ENCODE assay signal across 26 cellular contexts in genomic region chr19:16228637-16229321, GRCh38. TPM values are rescaled to one million over a fixed set of nuclear protein-coding genes. Genes with fewer than 3 reads are reported as not detected.
DNase-seq lines count a peak whose midpoint lies in the region; ATAC-seq, FAIRE-seq and TF ChIP-seq lines count a peak whose summit lies in the region.
"Had no signal": no experiment of that assay in that cellular context is flagged by ENCODE, and none has a peak within 500 bp of the region (broad histone marks: within the 10 kb centered on the region; RNA-seq: fewer than 3 reads in every experiment).

No MANE protein-coding gene starts in this region.

- POLR2A ChIA-PET in H1 (lab: Charles Lee; ENCODE audit: partially characterized antibody) (no interaction called here), HEK293T (lab: Yijun Ruan, JAX) (no interaction called here)

- no peak overlapping the region for H3K4me3 ChIP-seq in H7 (ENCODE audit: insufficient read depth, low read depth, low read length)
- H3K4me3 ChIP-seq in H1 (ENCODE audit: extremely low read depth in 1 of 4, insufficient read depth in 2 of 4, low read depth in 3 of 4, low read length in 4 of 4) = no peak overlapping the region
- H3K4me3 ChIP-seq: GM23248 had no signal

- H3K27ac Mint-ChIP-seq in activated T-cell treated with anti-CD3 and anti-CD28 coated beads, Interleukin-2, amount 50 U/mL, for 24 hours = no peak overlapping the region

- H3K23ac ChIP-seq in H1 (ENCODE audit: insufficient read length) = no peak overlapping the region

- CTCF ChIA-PET in H1 (lab: Charles Lee; ENCODE audit: partially characterized antibody) = interaction anchor here (1.0 kb wide), 1 partner anchor 18 kb away, joined by 3 read pairs; no protein-coding TSS in a partner anchor
- CTCF ChIA-PET in HEK293T (lab: Yijun Ruan, JAX) = no interaction called here

- no peak overlapping the region for H4K91ac ChIP-seq in H1 (replicated peaks; ENCODE audit: insufficient read length, low read length)

- TF ChIP-seq CTCF in H1 (IDR thresholded peaks at IDR 0.05; ENCODE audit: control extremely low read depth in 1 of 3, insufficient read depth in 1 of 3, low read depth in 1 of 3, low read length in 3 of 3) = no peak

- 0 out of 2 replicates have a peak overlapping the region, but pooled peaks have one; percentile 5 for H4K8ac ChIP-seq in H1 (ENCODE audit: extremely low read depth, insufficient read depth, low read length)

- no peak for TF ChIP-seq RAD21 in H1 (IDR thresholded peaks at IDR 0.05 in 1 of 2, conservative IDR thresholded peaks at IDR 0.05 in 1 of 2; ENCODE audit: low read depth in 2 of 2, low read length in 2 of 2)

- H3K9ac ChIP-seq in H1 (replicated peaks in 1 of 4; ENCODE audit: extremely low read depth in 1 of 4, low read depth in 3 of 4, low read length in 3 of 4) = no peak overlapping the region
- H3K9ac ChIP-seq: GM23248 had no signal

- H3K36me3 ChIP-seq in H7 (replicated peaks; ENCODE audit: control insufficient read depth, insufficient read depth, low read length) = no peaks in the 10 kb centered on the region; the same call in 1 of the 2 replicates
- no peaks in the 10 kb centered on the region; a peak in 2 of 8 replicates for H3K36me3 ChIP-seq in H1 (ENCODE audit: control insufficient read depth in 2 of 4, insufficient read depth in 4 of 4, low read length in 3 of 4)

- H2BK15ac ChIP-seq in H1 (ENCODE audit: low read length) = no peak overlapping the region

- TF ChIP-seq POLR2A in H1 (IDR thresholded peaks at IDR 0.05; ENCODE audit: control extremely low read depth in 1 of 2, low read depth in 2 of 2, low read length in 2 of 2) = no peak

- TF ChIP-seq EP300 in H1 (IDR thresholded peaks at IDR 0.05; ENCODE audit: borderline replicate concordance in 1 of 2, low read depth in 2 of 2, low read length in 2 of 2) = no peak

- peaks cover 3 to 10% of the 10 kb centered on the region in 2 experiments for H4K20me1 ChIP-seq in H1 (replicated peaks in 1 of 2; ENCODE audit: control insufficient read depth in 1 of 2, insufficient read depth in 2 of 2, low read length in 2 of 2)

- no peak overlapping the region for H3K4me3 Mint-ChIP-seq in activated T-cell treated with anti-CD3 and anti-CD28 coated beads, Interleukin-2, amount 50 U/mL, for 24 hours
- H3K4me3 Mint-ChIP-seq: CD8-positive, alpha-beta memory T cell had no signal

- 85% methylated on average over 12 of the region's 21 CpGs; no CpG with 5 or more reads in 1 of the 2 experiments for WGBS in H1 (ENCODE audit: extremely low coverage in 1 of 2, insufficient coverage in 1 of 2, insufficient read length in 1 of 2, insufficient replicate concordance in 2 of 2, low coverage in 1 of 2, low lambda C conversion rate in 2 of 2, missing lambda C conversion rate in 1 of 2), 2 experiments

- H3K9me3 ChIP-seq in H1 (ENCODE audit: insufficient read depth in 2 of 2, low read depth in 1 of 2, low read length in 1 of 2) = no peaks in the 10 kb centered on the region

- peak; percentile 15 for DNase-seq in activated T-cell treated with anti-CD3 and anti-CD28 coated beads, Interleukin-2, amount 50 U/mL, for 24 hours
- no peak for DNase-seq in activated T-cell treated with anti-CD3 and anti-CD28 coated beads, Interleukin-2, amount 50 U/mL, for 48 hours
- DNase-seq in H7 (peak; percentile 35), H1 (ENCODE audit: low read depth in 1 of 2, low spot score in 2 of 2) (no peak), sciatic nerve (ENCODE audit: low spot score) (peak; percentile 44), ecto neural progenitor cell (ENCODE audit: low spot score) (no peak), HEK293T (ENCODE audit: extremely low spot score) (no peak)
- DNase-seq: 8988T; AML-193; Calu3; CD8-positive, alpha-beta memory T cell; DMS153; GM23248; Kasumi-1; NCI-H1417; NCI-H1694 treated with DMSO at 0.1 percent for 48 hours; NCI-H2081 treated with DMSO at 0.1 percent for 48 hours; NCI-H446; NCI-H526 treated with DMSO at 0.1 percent for 48 hours; Right ventricle myocardium superior had no signal

- H3K79me1 ChIP-seq in H1 (ENCODE audit: low read depth, low read length) = no peaks in the 10 kb centered on the region

- no peak overlapping the region for H2AFZ ChIP-seq in H1 (ENCODE audit: low read length)
- H2AFZ ChIP-seq: GM23248 had no signal

- H3K14ac ChIP-seq in H1 (ENCODE audit: insufficient read length) = no peak overlapping the region

- H3K56ac ChIP-seq in H1 (replicated peaks; ENCODE audit: insufficient read length, low read depth, low read length) = no peak overlapping the region

- intact Hi-C loops in sciatic nerve (cut with DNase I) = no loop called here

- no peak overlapping the region for H3K18ac ChIP-seq in H1 (ENCODE audit: extremely low read depth, low read length)

- no peaks in the 10 kb centered on the region for H3K79me2 ChIP-seq in H1 (ENCODE audit: control insufficient read depth in 1 of 2, insufficient read depth in 2 of 2, low read length in 2 of 2)

- FAIRE-seq in H1 (lab: Jason Lieb, UNC) = no peak
- FAIRE-seq: GM12892 had no signal

- no peak overlapping the region for H2AK5ac ChIP-seq in H1 (ENCODE audit: low read depth, low read length)

- peaks cover 2% of the 10 kb centered on the region for H3K4me1 Mint-ChIP-seq in activated T-cell treated with anti-CD3 and anti-CD28 coated beads, Interleukin-2, amount 50 U/mL, for 24 hours (ENCODE audit: low read depth)

- peaks cover 90% of the 10 kb centered on the region for H3K36me3 Mint-ChIP-seq in activated T-cell treated with anti-CD3 and anti-CD28 coated beads, Interleukin-2, amount 50 U/mL, for 24 hours (ENCODE audit: low read depth)

- no peak overlapping the region for H3K4ac ChIP-seq in H1 (replicated peaks; ENCODE audit: insufficient read length, low read depth, low read length)

- H2BK12ac ChIP-seq in H1 (ENCODE audit: low read depth, low read length) = no peak overlapping the region

- ATAC-seq in sciatic nerve (no peak), HG03460 (IDR thresholded peaks at IDR 0.05; ENCODE audit: unreplicated experiment) (no peak)
- ATAC-seq: HCT116 had no signal

- no peak overlapping the region for H3K27ac ChIP-seq in H1 (ENCODE audit: low read depth, low read length)
- H3K27ac ChIP-seq: C4-2B, GM23248 had no signal

- no peak overlapping the region for H2BK120ac ChIP-seq in H1 (replicated peaks; ENCODE audit: low read depth, low read length)

- H2BK20ac ChIP-seq in H1 (ENCODE audit: low read length) = no peak overlapping the region

- H3K9me3 Mint-ChIP-seq in activated T-cell treated with anti-CD3 and anti-CD28 coated beads, Interleukin-2, amount 50 U/mL, for 24 hours = no peaks in the 10 kb centered on the region
- H3K9me3 Mint-ChIP-seq: CD8-positive, alpha-beta memory T cell had no signal

- no peaks in the 10 kb centered on the region for H3K27me3 ChIP-seq in H7 (ENCODE audit: control insufficient read depth, insufficient read depth, low read length)
- H3K27me3 ChIP-seq in H1 (replicated peaks in 1 of 4; ENCODE audit: control insufficient read depth in 3 of 4, extremely low read depth in 1 of 4, insufficient read depth in 3 of 4, low read length in 3 of 4) = no peaks in the 10 kb centered on the region; a peak in 1 of 7 replicates

- H4K5ac ChIP-seq in H1 (ENCODE audit: insufficient read length, low read depth, low read length) = no peak overlapping the region

- H3K4me2 ChIP-seq in H1 (ENCODE audit: insufficient read depth in 1 of 2, low read depth in 2 of 2, low read length in 2 of 2) = no peak overlapping the region

- no peaks in the 10 kb centered on the region for H3K27me3 Mint-ChIP-seq in activated T-cell treated with anti-CD3 and anti-CD28 coated beads, Interleukin-2, amount 50 U/mL, for 24 hours
- H3K27me3 Mint-ChIP-seq: CD8-positive, alpha-beta memory T cell had no signal

- H3K23me2 ChIP-seq in H1 (ENCODE audit: low read depth, low read length) = no peaks in the 10 kb centered on the region

- no peaks in the 10 kb centered on the region; a peak in 1 of 7 replicates for H3K4me1 ChIP-seq in H1 (replicated peaks in 1 of 4; ENCODE audit: control insufficient read depth in 3 of 4, insufficient read depth in 4 of 4, low read length in 3 of 4)

- H2BK5ac ChIP-seq in H1 (ENCODE audit: low read depth, low read length) = no peak overlapping the region

TF ChIP-seq in HEK293T, 16 proteins besides CTCF, POLR2A, EP300 and RAD21 (continues in another document):
- no peak for TF ChIP-seq ELF4 (IDR thresholded peaks at IDR 0.05)

RNA-seq across cellular contexts. Expression of gene AP1M1, which starts 31.1 kb away (rescaled TPM):
- total RNA-seq in H7 (2014; rRNA removed; shearing (Covaris generic)) = 49.3 and 56.3 TPM in 2 replicates
- total RNA-seq in H1 (2021; fragmentation: NEBNext Ultra II Directional; extraction: Animal tissue kit (Norgen Biotek cat#: 25700)) = 37.2 and 37.5 TPM in 2 replicates
- 30.9 and 45.1 TPM in 2 replicates for polyA plus RNA-seq in H1 (2011; rRNA removed)
- polyA plus RNA-seq in H1 (2011; cell fraction: cytosol; rRNA removed) = 35.2 TPM
- 48.2 TPM for polyA plus RNA-seq in H1 (2011; cell fraction: nucleus; rRNA removed)
- 28.6 to 43.6 TPM (median 38.3 TPM) in 4 replicates for polyA plus RNA-seq in H1 (2012, experiment 1 of 2)
- 39.9 TPM for polyA plus RNA-seq in H1 (2012, experiment 2 of 2)
- polyA plus RNA-seq in H1 (2013, experiment 1 of 2) = 16.6 TPM
- polyA plus RNA-seq in H1 (2013, experiment 2 of 2) = 16.4 TPM
- 24.3 and 31.3 TPM in 2 replicates for polyA minus RNA-seq in H1 (2011; rRNA and poly(A)+ RNA removed)
- 34.6 TPM for polyA minus RNA-seq in H1 (2011; cell fraction: cytosol; rRNA and poly(A)+ RNA removed)
- 27.1 TPM for polyA minus RNA-seq in H1 (2011; cell fraction: nucleus; rRNA and poly(A)+ RNA removed)
- total RNA-seq in sciatic nerve = 76.8 TPM

RNA-seq across cellular contexts. Expression of gene FAM32A, which starts 43.6 kb away (rescaled TPM):
- 91.8 and 96.9 TPM in 2 replicates for total RNA-seq in H7 (2014; rRNA removed; shearing (Covaris generic))
- 75.6 and 78.9 TPM in 2 replicates for total RNA-seq in H1 (2021; fragmentation: NEBNext Ultra II Directional; extraction: Animal tissue kit (Norgen Biotek cat#: 25700))
- 99.0 and 105 TPM in 2 replicates for polyA plus RNA-seq in H1 (2011; rRNA removed)
- polyA plus RNA-seq in H1 (2011; cell fraction: cytosol; rRNA removed) = 132 TPM
- 72.9 TPM for polyA plus RNA-seq in H1 (2011; cell fraction: nucleus; rRNA removed)
- 82.7 to 92.5 TPM (median 90.1 TPM) in 4 replicates for polyA plus RNA-seq in H1 (2012, experiment 1 of 2)
- polyA plus RNA-seq in H1 (2012, experiment 2 of 2) = 52.5 TPM
- polyA plus RNA-seq in H1 (2013, experiment 1 of 2) = 61.3 TPM
- 63.7 TPM for polyA plus RNA-seq in H1 (2013, experiment 2 of 2)
- polyA minus RNA-seq in H1 (2011; rRNA and poly(A)+ RNA removed) = 45.7 and 50.9 TPM in 2 replicates
- polyA minus RNA-seq in H1 (2011; cell fraction: cytosol; rRNA and poly(A)+ RNA removed) = 26.8 TPM
- polyA minus RNA-seq in H1 (2011; cell fraction: nucleus; rRNA and poly(A)+ RNA removed) = 24.7 TPM
- total RNA-seq in sciatic nerve = 44.8 TPM

RNA-seq across cellular contexts. Expression of gene CIB3, which starts 55.5 kb away (rescaled TPM):
- not detected in 2 replicates for total RNA-seq in H7 (2014; rRNA removed; shearing (Covaris generic))
- not detected in 2 replicates for total RNA-seq in H1 (2021; fragmentation: NEBNext Ultra II Directional; extraction: Animal tissue kit (Norgen Biotek cat#: 25700))
- not detected in 2 replicates for polyA plus RNA-seq in H1 (2011; rRNA removed)
- not detected for polyA plus RNA-seq in H1 (2011; cell fraction: cytosol; rRNA removed)
- not detected for polyA plus RNA-seq in H1 (2011; cell fraction: nucleus; rRNA removed)
- not detected in 4 replicates for polyA plus RNA-seq in H1 (2012, experiment 1 of 2)
- polyA plus RNA-seq in H1 (2012, experiment 2 of 2) = not detected
- polyA plus RNA-seq in H1 (2013, experiment 1 of 2) = not detected
- polyA plus RNA-seq in H1 (2013, experiment 2 of 2) = not detected
- polyA minus RNA-seq in H1 (2011; rRNA and poly(A)+ RNA removed) = not detected in 2 replicates
- polyA minus RNA-seq in H1 (2011; cell fraction: cytosol; rRNA and poly(A)+ RNA removed) = not detected
- not detected for polyA minus RNA-seq in H1 (2011; cell fraction: nucleus; rRNA and poly(A)+ RNA removed)
- total RNA-seq in sciatic nerve = not detected
- total RNA-seq: Calu3; CD8-positive, alpha-beta memory T cell; G401; GM23248; MCF 10A; Right ventricle myocardium superior had no signal
- polyA plus RNA-seq: CD8-positive, alpha-beta memory T cell; GM23248 had no signal

Comparison
In these comparisons a context has a peak if more than half of its experiments do, and no peak if none do; other contexts are left out.
1. DNase-seq: peak in activated T-cell treated with anti-CD3 and anti-CD28 coated beads, Interleukin-2, amount 50 U/mL, for 24 hours (single experiment), H7 (single experiment) and sciatic nerve (single experiment); none in activated T-cell treated with anti-CD3 and anti-CD28 coated beads, Interleukin-2, amount 50 U/mL, for 48 hours (0 of 2), H1 (0 of 2), ecto neural progenitor cell (single experiment) and HEK293T (single experiment).